9 cellular contexts compared by ENCODE assay signal in genomic region chr9:6973762-6974161, GRCh38.
DNase-seq lines count a peak whose midpoint lies in the region; ATAC-seq and TF ChIP-seq lines count a peak whose summit lies in the region.
"Had no signal": no experiment of that assay in that cellular context is flagged by ENCODE, and none has a peak within 500 bp of the region (broad histone marks: within the 10 kb centered on the region; RNA-seq: fewer than 3 reads in every experiment).

No MANE protein-coding gene starts in this region.

- H3K27ac Mint-ChIP-seq in glutamatergic neuron (ENCODE audit: unreplicated experiment) = no peak overlapping the region

- no peaks in the 10 kb centered on the region for H3K36me3 ChIP-seq in GM23248 (ENCODE audit: low read depth)

- no peaks in the 10 kb centered on the region; the same call in 1 of the 2 replicates for H3K4me1 ChIP-seq in GM23248 (ENCODE audit: insufficient read depth)

- DNase-seq in GM23248 (peak; percentile 36), foreskin fibroblast (peak; percentile 14 to 48), glutamatergic neuron (no peak), KG1 (lab: John Stamatoyannopoulos, UW) (no peak), NCI-H345 treated with DMSO at 0.1 percent for 48 hours (lab: John Stamatoyannopoulos, UW; ENCODE audit: unreplicated experiment) (no peak), D341Med (ENCODE audit: low spot score) (no peak)
- DNase-seq: activated CD4-positive, alpha-beta T cell treated with anti-CD3 and anti-CD28 coated beads, Interleukin-2, amount 50 U/mL, for 1 hour had no signal

- H3K4me3 ChIP-seq in GM23248 (no peak overlapping the region), foreskin fibroblast (ENCODE audit: low read depth in 1 of 2, low read length in 2 of 2) (no peak overlapping the region)

- peaks cover 2% of the 10 kb centered on the region for H3K27me3 Mint-ChIP-seq in glutamatergic neuron (ENCODE audit: unreplicated experiment)

- H4K20me1 ChIP-seq in GM23248 (ENCODE audit: insufficient read depth) = no peaks in the 10 kb centered on the region

- H3K79me2 ChIP-seq in GM23248 (ENCODE audit: insufficient read depth) = no peaks in the 10 kb centered on the region

- 92 to 97% methylated on average over 2 of the region's 2 CpGs for WGBS in GM23248 (ENCODE audit: low coverage in 1 of 2, low lambda C conversion rate in 2 of 2, missing lambda C conversion rate in 2 of 2), 2 experiments

- no peak overlapping the region for H3K9ac ChIP-seq in GM23248

- TF ChIP-seq CTCF in foreskin fibroblast (IDR thresholded peaks at IDR 0.05; ENCODE audit: low read depth, low read length) (no peak), glutamatergic neuron (IDR thresholded peaks at IDR 0.05; ENCODE audit: partially characterized antibody, unreplicated experiment) (no peak)

- no peak overlapping the region for H3K4me2 ChIP-seq in GM23248 (ENCODE audit: unreplicated experiment)

- in situ Hi-C loops in GM23248 (cut with MboI) = no loop called here

- H3K27me3 ChIP-seq in GM23248 (replicated peaks; ENCODE audit: insufficient read depth) = no peaks in the 10 kb centered on the region

- H3K4me1 Mint-ChIP-seq in glutamatergic neuron (ENCODE audit: low read depth, unreplicated experiment) = peaks cover 4% of the 10 kb centered on the region

- no peak overlapping the region for H3K27ac ChIP-seq in GM23248

- H3K9me3 Mint-ChIP-seq in glutamatergic neuron (ENCODE audit: unreplicated experiment) = no peaks in the 10 kb centered on the region

- H3K4me3 Mint-ChIP-seq in glutamatergic neuron (ENCODE audit: unreplicated experiment) = no peak overlapping the region

- no peaks in the 10 kb centered on the region for H3K9me3 ChIP-seq in GM23248 (ENCODE audit: low read depth)

- H3K36me3 Mint-ChIP-seq in glutamatergic neuron (ENCODE audit: unreplicated experiment) = no peaks in the 10 kb centered on the region

- H2AFZ ChIP-seq in GM23248 = no peak overlapping the region

- ATAC-seq in GM18870 (IDR thresholded peaks at IDR 0.05; ENCODE audit: unreplicated experiment) = peak; percentile 99
- peak; percentile 97 for ATAC-seq in HG03571 (IDR thresholded peaks at IDR 0.05; ENCODE audit: unreplicated experiment)

- H3K9me2 ChIP-seq in GM23248 (ENCODE audit: insufficient read depth) = no peaks in the 10 kb centered on the region

- 0 out of 2 replicates have a peak, but pooled peaks cover under 1% of the 10 kb centered on the region for H3F3A ChIP-seq in GM23248 (ENCODE audit: insufficient read depth)

Comparison
In these comparisons a context has a peak if more than half of its experiments do, and no peak if none do; other contexts are left out.
1. DNase-seq: peak in GM23248 (single experiment) and foreskin fibroblast (2 of 2); none in glutamatergic neuron (single experiment), KG1 (single experiment), NCI-H345 treated with DMSO at 0.1 percent for 48 hours (single experiment) and D341Med (single experiment).